20 cellular contexts compared by ENCODE assay signal in the genomic region with DNA sequence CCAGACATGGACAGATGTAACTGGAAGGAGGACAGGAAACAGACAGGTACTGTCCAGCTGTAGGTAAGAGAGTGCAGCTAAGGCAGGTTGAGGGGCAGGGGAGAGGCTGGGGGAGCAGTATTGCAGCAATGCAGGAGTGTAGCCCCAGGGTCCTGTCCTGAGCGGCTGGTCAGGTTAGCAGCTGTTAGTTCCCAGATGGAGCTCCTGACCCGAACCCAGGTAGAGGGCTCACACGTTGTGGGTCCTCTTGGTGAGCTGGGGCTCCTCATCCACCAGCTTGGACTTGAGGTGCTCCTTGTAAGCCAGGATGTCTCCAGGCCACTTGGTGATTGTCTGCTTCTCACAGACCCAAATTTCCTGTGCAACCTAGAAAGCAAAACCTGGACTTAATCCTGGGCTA. TPM values are rescaled to one million over a fixed set of nuclear protein-coding genes. Genes with fewer than 3 reads are reported as not detected.
DNase-seq lines count a peak whose midpoint lies in the region; ATAC-seq, FAIRE-seq and TF ChIP-seq lines count a peak whose summit lies in the region.
"Had no signal": no experiment of that assay in that cellular context is flagged by ENCODE, and none has a peak within 500 bp of the region (broad histone marks: within the 10 kb centered on the region; RNA-seq: fewer than 3 reads in every experiment).

No MANE protein-coding gene starts in this region.

- intact Hi-C loops in K562 (cut with micrococcal nuclease), result no loop called here
- intact Hi-C loops in posterior vena cava (cut with DNase I), result loop anchor here in 1 of 2 donors (10.0 kb wide), 1 partner anchor 79 kb away; no protein-coding TSS in a partner anchor
- intact Hi-C loops in activated CD8-positive, alpha-beta T cell treated with anti-CD3 and anti-CD28 coated beads for 36 hours (cut with micrococcal nuclease), result no loop called here

- H3K36me3 ChIP-seq in K562 (ENCODE audit: control insufficient read depth, insufficient read depth, low read length), result peaks cover 69% of the 10 kb centered on the region

- H2AFZ ChIP-seq in K562 (ENCODE audit: low read depth, low read length), result no peak overlapping the region
- H2AFZ ChIP-seq: GM23248 had no signal

- peak overlapping the region in 1 of 2 experiments; percentile 8; a peak in 1 of 4 replicates for H3K9ac ChIP-seq in K562 (ENCODE audit: insufficient read depth in 1 of 2, low read depth in 2 of 2, low read length in 2 of 2)
- H3K9ac ChIP-seq: GM23248 had no signal

- no peak for DNase-seq in T-helper 17 cell
- no peak for DNase-seq in K562 (ENCODE audit: extremely low read depth in 1 of 4, low spot score in 3 of 4)
- DNase-seq in posterior vena cava (ENCODE audit: low spot score), result peak; percentile 75
- no peak for DNase-seq in stimulated activated naive B cell treated with anti-CD40 and anti-IgM and Interleukin-4, amounts not matched to agents 10 μg/mL and 1 μg/mL and 100 μg/mL, for 72 hours
- no peak for DNase-seq in NCI-H1694 (lab: John Stamatoyannopoulos, UW)
- DNase-seq in activated CD8-positive, alpha-beta T cell treated with anti-CD3 and anti-CD28 coated beads for 36 hours, result no peak
- DNase-seq: C1 segment of cervical spinal cord; Caco-2; CD4-positive, alpha-beta memory T cell; DMS153; DND-41; GM23248; H7; HCEC 1CT had no signal

- no peaks in the 10 kb centered on the region for H3K27me3 ChIP-seq in K562 (ENCODE audit: control insufficient read depth in 2 of 2, insufficient read depth in 2 of 2, low read length in 2 of 2)

- in situ Hi-C loops in K562 (cut with MboI), result no loop called here

- no peaks in the 10 kb centered on the region for H3K9me3 Mint-ChIP-seq in stimulated activated naive B cell treated with anti-CD40 and anti-IgM and Interleukin-4, amounts not matched to agents 10 μg/mL and 1 μg/mL and 100 μg/mL, for 72 hours
- no peaks in the 10 kb centered on the region for H3K9me3 Mint-ChIP-seq in activated CD8-positive, alpha-beta T cell treated with anti-CD3 and anti-CD28 coated beads for 36 hours

- H3K9me1 ChIP-seq in K562 (ENCODE audit: control insufficient read depth, insufficient read depth, low read length), result no peaks in the 10 kb centered on the region

- no peak for TF ChIP-seq EP300 in K562 (IDR thresholded peaks at IDR 0.05; ENCODE audit: low read length)

- TSS peak; percentile 26 for BruUV-seq in K562 (replicated peaks; lab: Mats Ljungman, UMichigan)

- H3K9me3 ChIP-seq in T-helper 17 cell (ENCODE audit: control insufficient read depth, low read length, poor library complexity, severe bottlenecking) (no peaks in the 10 kb centered on the region), K562 (replicated peaks; ENCODE audit: control insufficient read depth, insufficient read depth, low read depth, low read length) (no peaks in the 10 kb centered on the region)
- H3K9me3 ChIP-seq: Caco-2 had no signal

- no peak overlapping the region for H3K4me2 ChIP-seq in K562 (ENCODE audit: insufficient read depth, low read length)

- H3K27ac ChIP-seq in K562 (ENCODE audit: extremely low read depth, low read depth, low read length), result no peak overlapping the region
- H3K27ac ChIP-seq: GM23248 had no signal

- no peak for TF ChIP-seq CTCF in K562 (IDR thresholded peaks at IDR 0.05 in 2 of 3, conservative IDR thresholded peaks at IDR 0.05 in 1 of 3; ENCODE audit: insufficient read depth in 2 of 3, low read depth in 1 of 3, low read length in 3 of 3)
- no peak for TF ChIP-seq CTCF in activated CD8-positive, alpha-beta T cell treated with anti-CD3 and anti-CD28 coated beads for 36 hours (IDR thresholded peaks at IDR 0.05)

- no peak for FAIRE-seq in K562 (lab: Jason Lieb, UNC)
- FAIRE-seq: G401.6, GM19239, H1 had no signal

- H3K79me2 ChIP-seq in K562 (ENCODE audit: control insufficient read depth, insufficient read depth, low read length), result no peaks in the 10 kb centered on the region

- no peak overlapping the region for H3K4me3 ChIP-seq in K562
- H3K4me3 ChIP-seq: GM23248 had no signal

- no peaks in the 10 kb centered on the region; a peak in 1 of 5 replicates for H3K4me1 ChIP-seq in K562 (replicated peaks in 1 of 2; ENCODE audit: control insufficient read depth in 2 of 2, insufficient read depth in 2 of 2, low read length in 2 of 2)
- H3K4me1 ChIP-seq: Caco-2 had no signal

- ATAC-seq in T-helper 17 cell, result no peak
- no peak for ATAC-seq in K562
- no peak for ATAC-seq in stimulated activated naive B cell treated with anti-CD40 and anti-IgM and Interleukin-4, amounts not matched to agents 10 μg/mL and 1 μg/mL and 100 μg/mL, for 72 hours (replicated peaks)
- ATAC-seq in activated CD8-positive, alpha-beta T cell treated with anti-CD3 and anti-CD28 coated beads for 36 hours, result no peak

- WGBS in K562 (ENCODE audit: insufficient coverage, low coverage, missing lambda C conversion rate), result 86% methylated on average over 3 of the region's 3 CpGs

- H3K27ac Mint-ChIP-seq in T-helper 17 cell, result peak overlapping the region; percentile 41
- no peak overlapping the region for H3K27ac Mint-ChIP-seq in stimulated activated naive B cell treated with anti-CD40 and anti-IgM and Interleukin-4, amounts not matched to agents 10 μg/mL and 1 μg/mL and 100 μg/mL, for 72 hours
- H3K27ac Mint-ChIP-seq in activated CD8-positive, alpha-beta T cell treated with anti-CD3 and anti-CD28 coated beads for 36 hours, result no peak overlapping the region

- H3K27me3 Mint-ChIP-seq in T-helper 17 cell, result no peaks in the 10 kb centered on the region
- no peaks in the 10 kb centered on the region for H3K27me3 Mint-ChIP-seq in stimulated activated naive B cell treated with anti-CD40 and anti-IgM and Interleukin-4, amounts not matched to agents 10 μg/mL and 1 μg/mL and 100 μg/mL, for 72 hours
- H3K27me3 Mint-ChIP-seq in activated CD8-positive, alpha-beta T cell treated with anti-CD3 and anti-CD28 coated beads for 36 hours, result no peaks in the 10 kb centered on the region
- H3K27me3 Mint-ChIP-seq: CD4-positive, alpha-beta memory T cell had no signal

- TF ChIP-seq POLR2A in K562 (conservative IDR thresholded peaks at IDR 0.05), result no peak

- no peak overlapping the region for H3K4me3 Mint-ChIP-seq in T-helper 17 cell
- H3K4me3 Mint-ChIP-seq in stimulated activated naive B cell treated with anti-CD40 and anti-IgM and Interleukin-4, amounts not matched to agents 10 μg/mL and 1 μg/mL and 100 μg/mL, for 72 hours, result no peak overlapping the region
- H3K4me3 Mint-ChIP-seq in activated CD8-positive, alpha-beta T cell treated with anti-CD3 and anti-CD28 coated beads for 36 hours, result no peak overlapping the region
- H3K4me3 Mint-ChIP-seq: CD4-positive, alpha-beta memory T cell had no signal

- peaks cover 6% of the 10 kb centered on the region for H3K36me3 Mint-ChIP-seq in T-helper 17 cell (ENCODE audit: low read depth)
- peaks cover 42 to 58% of the 10 kb centered on the region in 2 donors for H3K36me3 Mint-ChIP-seq in stimulated activated naive B cell treated with anti-CD40 and anti-IgM and Interleukin-4, amounts not matched to agents 10 μg/mL and 1 μg/mL and 100 μg/mL, for 72 hours
- H3K36me3 Mint-ChIP-seq in activated CD8-positive, alpha-beta T cell treated with anti-CD3 and anti-CD28 coated beads for 36 hours (ENCODE audit: low read depth), result peaks cover 42% of the 10 kb centered on the region

- peaks cover 16% of the 10 kb centered on the region; the same call in 1 of the 2 replicates for H4K20me1 ChIP-seq in K562 (replicated peaks; ENCODE audit: control insufficient read depth, insufficient read depth, low read length)

- TF ChIP-seq RAD21 in K562 (CRISPR knock-in tag; conservative IDR thresholded peaks at IDR 0.05 in 1 of 2, IDR thresholded peaks at IDR 0.05 in 1 of 2), result no peak

- CTCF ChIA-PET in K562 (lab: Yijun Ruan, JAX; ENCODE audit: low intra/inter-chr PET ratio), result no interaction called here
- CTCF ChIA-PET in activated CD8-positive, alpha-beta T cell treated with anti-CD3 and anti-CD28 coated beads for 36 hours (lab: Charles Lee), result interaction anchor here (1.0 to 1.5 kb wide), 3 partner anchors 12 to 90 kb away, joined by 3 to 6 read pairs (median 4); no protein-coding TSS in a partner anchor

- POLR2A ChIA-PET in K562 (lab: Yijun Ruan, JAX), result interaction anchor here (0.5 to 4.9 kb wide), 8 partner anchors 8 to 291 kb away, joined by 3 to 30 read pairs (median 6); partner anchors contain the start of genes ABCF2 and CHPF2
- POLR2A ChIA-PET in activated CD8-positive, alpha-beta T cell treated with anti-CD3 and anti-CD28 coated beads for 36 hours (lab: Charles Lee), result interaction anchor here (1.4 to 2.4 kb wide), 3 partner anchors 9 to 13 kb away, joined by 3 to 9 read pairs (median 4); partner anchors contain the start of gene ABCF2

- peaks cover 21% of the 10 kb centered on the region for H3K4me1 Mint-ChIP-seq in T-helper 17 cell
- peaks cover 0 to under 1% of the 10 kb centered on the region in 2 donors for H3K4me1 Mint-ChIP-seq in stimulated activated naive B cell treated with anti-CD40 and anti-IgM and Interleukin-4, amounts not matched to agents 10 μg/mL and 1 μg/mL and 100 μg/mL, for 72 hours
- no peaks in the 10 kb centered on the region for H3K4me1 Mint-ChIP-seq in activated CD8-positive, alpha-beta T cell treated with anti-CD3 and anti-CD28 coated beads for 36 hours (ENCODE audit: low read depth)

RNA-seq across cellular contexts. Expression of gene H2BK1, which starts 3.5 kb away (rescaled TPM):
- total RNA-seq in T-helper 17 cell (1 to 10 TPM; 1.0 to 4.1 TPM), K562 (2014; rRNA removed) (not detected in 2 replicates), K562 (2014; rRNA removed; fragmentation: Illumina TruSeq; extraction: Trizol) (not detected in 2 replicates), K562 (2015; rRNA removed; fragmentation: Illumina TruSeq; extraction: Trizol) (not detected in 2 replicates), K562 (2021) (not detected in 2 replicates), posterior vena cava (1 to 10 TPM in 1 of 2 donors, not detected in 1; 1.1 TPM)
- total RNA-seq in K562 (2011; cell fraction: chromatin; rRNA removed; ENCODE audit: low replicate concordance), result 1.00 TPM in 1 of 2 replicates, not detected in the other
- total RNA-seq in K562 (2011; cell fraction: nucleolus; rRNA removed), result 1.6 and 4.0 TPM in 2 replicates
- 1.2 TPM in 1 of 2 replicates, not detected in the other for total RNA-seq in K562 (2011; cell fraction: nucleoplasm; rRNA removed)
- polyA plus RNA-seq in K562 (2011; rRNA removed) (not detected in 2 replicates), K562 (2014; fragmentation: Illumina TruSeq; extraction: Trizol) (not detected in 2 replicates), K562 (2014; fragmentation: Nextera tagmentation; extraction: Ambion mirVana) (not detected), K562 (2014; rRNA removed) (not detected in 2 replicates)
- polyA plus RNA-seq in K562 (2011; cell fraction: cytosol; rRNA removed), result not detected in 2 replicates
- polyA plus RNA-seq in K562 (2011; cell fraction: nucleus; rRNA removed), result 0.53 TPM in 1 of 2 replicates, not detected in the other
- not detected in 2 replicates for polyA plus RNA-seq in K562 (2012)
- not detected in 2 replicates for polyA minus RNA-seq in K562 (2011; rRNA and poly(A)+ RNA removed)
- polyA minus RNA-seq in K562 (2011; cell fraction: cytosol; rRNA and poly(A)+ RNA removed), result not detected in 2 replicates
- polyA minus RNA-seq in K562 (2011; cell fraction: nucleus; rRNA and poly(A)+ RNA removed), result not detected in 2 replicates
- total RNA-seq in activated CD8-positive, alpha-beta T cell treated with anti-CD3 and anti-CD28 coated beads for 36 hours, result not detected
- total RNA-seq: A172, A673, Caco-2, GM23248, H1, H7 had no signal
- polyA plus RNA-seq: BJ; CD4-positive, alpha-beta memory T cell; GM23248; H1 had no signal

RNA-seq across cellular contexts. Expression of gene ABCF2, which starts 13.2 kb away (rescaled TPM):
- total RNA-seq in T-helper 17 cell, result 10 to 100 TPM; 24.2 to 26.7 TPM
- total RNA-seq in K562 (2011; cell fraction: chromatin; rRNA removed; ENCODE audit: low replicate concordance), result 65.4 and 103 TPM in 2 replicates
- total RNA-seq in K562 (2011; cell fraction: nucleolus; rRNA removed), result 49.7 and 54.7 TPM in 2 replicates
- 43.1 and 48.4 TPM in 2 replicates for total RNA-seq in K562 (2011; cell fraction: nucleoplasm; rRNA removed)
- total RNA-seq in K562 (2014; rRNA removed), result 117 and 145 TPM in 2 replicates
- total RNA-seq in K562 (2014; rRNA removed; fragmentation: Illumina TruSeq; extraction: Trizol), result 79.5 and 110 TPM in 2 replicates
- 113 TPM in 2 replicates for total RNA-seq in K562 (2015; rRNA removed; fragmentation: Illumina TruSeq; extraction: Trizol)
- 122 and 129 TPM in 2 replicates for total RNA-seq in K562 (2021)
- polyA plus RNA-seq in K562 (2011; rRNA removed), result 43.1 and 62.1 TPM in 2 replicates
- polyA plus RNA-seq in K562 (2011; cell fraction: cytosol; rRNA removed), result 54.5 and 89.8 TPM in 2 replicates
- polyA plus RNA-seq in K562 (2011; cell fraction: nucleus; rRNA removed), result 36.6 and 65.1 TPM in 2 replicates
- 64.0 and 75.1 TPM in 2 replicates for polyA plus RNA-seq in K562 (2012)
- polyA plus RNA-seq in K562 (2014; fragmentation: Illumina TruSeq; extraction: Trizol), result 165 and 177 TPM in 2 replicates
- polyA plus RNA-seq in K562 (2014; fragmentation: Nextera tagmentation; extraction: Ambion mirVana), result 100 to 1,000 TPM; 103 to 224 TPM
- 88.2 and 97.5 TPM in 2 replicates for polyA plus RNA-seq in K562 (2014; rRNA removed)
- 49.7 and 116 TPM in 2 replicates for polyA minus RNA-seq in K562 (2011; rRNA and poly(A)+ RNA removed)
- polyA minus RNA-seq in K562 (2011; cell fraction: cytosol; rRNA and poly(A)+ RNA removed), result 23.5 and 52.3 TPM in 2 replicates
- polyA minus RNA-seq in K562 (2011; cell fraction: nucleus; rRNA and poly(A)+ RNA removed), result 17.1 and 26.5 TPM in 2 replicates
- 10 to 100 TPM; 24.4 to 27.4 TPM for total RNA-seq in posterior vena cava
- total RNA-seq in activated CD8-positive, alpha-beta T cell treated with anti-CD3 and anti-CD28 coated beads for 36 hours, result 10 to 100 TPM; 48.1 to 56.2 TPM

RNA-seq across cellular contexts. Expression of gene CHPF2, which starts 18.5 kb away (rescaled TPM):
- total RNA-seq in T-helper 17 cell (10 to 100 TPM; 39.4 to 41.6 TPM), K562 (2014; rRNA removed) (18.8 and 21.4 TPM in 2 replicates), K562 (2014; rRNA removed; fragmentation: Illumina TruSeq; extraction: Trizol) (6.1 and 7.1 TPM in 2 replicates), K562 (2015; rRNA removed; fragmentation: Illumina TruSeq; extraction: Trizol) (12.0 and 13.1 TPM in 2 replicates), K562 (2021) (29.7 and 32.8 TPM in 2 replicates), posterior vena cava (10 to 100 TPM; 37.5 to 40.7 TPM)
- 109 and 238 TPM in 2 replicates for total RNA-seq in K562 (2011; cell fraction: chromatin; rRNA removed; ENCODE audit: low replicate concordance)
- 182 and 210 TPM in 2 replicates for total RNA-seq in K562 (2011; cell fraction: nucleolus; rRNA removed)
- total RNA-seq in K562 (2011; cell fraction: nucleoplasm; rRNA removed), result 98.1 and 129 TPM in 2 replicates
- polyA plus RNA-seq in K562 (2011; rRNA removed) (10.5 and 14.3 TPM in 2 replicates), K562 (2014; fragmentation: Illumina TruSeq; extraction: Trizol) (8.4 and 10.8 TPM in 2 replicates), K562 (2014; fragmentation: Nextera tagmentation; extraction: Ambion mirVana) (under 1 TPM; 0.08 to 0.24 TPM), K562 (2014; rRNA removed) (17.8 and 18.3 TPM in 2 replicates)
- 10.5 and 18.5 TPM in 2 replicates for polyA plus RNA-seq in K562 (2011; cell fraction: cytosol; rRNA removed)
- 112 and 142 TPM in 2 replicates for polyA plus RNA-seq in K562 (2011; cell fraction: nucleus; rRNA removed)
- polyA plus RNA-seq in K562 (2012), result 13.7 and 35.4 TPM in 2 replicates
- polyA minus RNA-seq in K562 (2011; rRNA and poly(A)+ RNA removed), result 16.5 and 17.8 TPM in 2 replicates
- polyA minus RNA-seq in K562 (2011; cell fraction: cytosol; rRNA and poly(A)+ RNA removed), result 16.9 and 19.6 TPM in 2 replicates
- polyA minus RNA-seq in K562 (2011; cell fraction: nucleus; rRNA and poly(A)+ RNA removed), result 86.3 and 114 TPM in 2 replicates
- total RNA-seq in activated CD8-positive, alpha-beta T cell treated with anti-CD3 and anti-CD28 coated beads for 36 hours, result 10 to 100 TPM; 23.7 to 27.3 TPM

RNA-seq across cellular contexts. Expression of gene ASB10, which starts 26.8 kb away (rescaled TPM):
- total RNA-seq in T-helper 17 cell (not detected), K562 (2014; rRNA removed) (not detected in 2 replicates), K562 (2014; rRNA removed; fragmentation: Illumina TruSeq; extraction: Trizol) (not detected in 2 replicates), K562 (2015; rRNA removed; fragmentation: Illumina TruSeq; extraction: Trizol) (not detected in 2 replicates), K562 (2021) (not detected in 2 replicates), posterior vena cava (not detected)
- not detected in 2 replicates for total RNA-seq in K562 (2011; cell fraction: chromatin; rRNA removed; ENCODE audit: low replicate concordance)
- total RNA-seq in K562 (2011; cell fraction: nucleolus; rRNA removed), result not detected in 2 replicates
- not detected in 2 replicates for total RNA-seq in K562 (2011; cell fraction: nucleoplasm; rRNA removed)
- polyA plus RNA-seq in K562 (2011; rRNA removed) (not detected in 2 replicates), K562 (2014; fragmentation: Illumina TruSeq; extraction: Trizol) (not detected in 2 replicates), K562 (2014; fragmentation: Nextera tagmentation; extraction: Ambion mirVana) (not detected), K562 (2014; rRNA removed) (not detected in 2 replicates)
- polyA plus RNA-seq in K562 (2011; cell fraction: cytosol; rRNA removed), result not detected in 2 replicates
- not detected in 2 replicates for polyA plus RNA-seq in K562 (2011; cell fraction: nucleus; rRNA removed)
- polyA plus RNA-seq in K562 (2012), result not detected in 2 replicates
- polyA minus RNA-seq in K562 (2011; rRNA and poly(A)+ RNA removed), result not detected in 2 replicates
- polyA minus RNA-seq in K562 (2011; cell fraction: cytosol; rRNA and poly(A)+ RNA removed), result not detected in 2 replicates
- not detected in 2 replicates for polyA minus RNA-seq in K562 (2011; cell fraction: nucleus; rRNA and poly(A)+ RNA removed)
- total RNA-seq in activated CD8-positive, alpha-beta T cell treated with anti-CD3 and anti-CD28 coated beads for 36 hours, result not detected
- total RNA-seq: A172; A673; Caco-2; CD4-positive, alpha-beta memory T cell; GM23248; H1; H7 had no signal
- polyA plus RNA-seq: BJ; CD4-positive, alpha-beta memory T cell; GM23248; H1 had no signal

RNA-seq across cellular contexts. Expression of gene SMARCD3, which starts 34.7 kb away (rescaled TPM):
- 10 to 100 TPM in 1 of 2 donors, 1 to 10 TPM in 1; 9.8 to 10.7 TPM for total RNA-seq in T-helper 17 cell
- 10.6 and 29.3 TPM in 2 replicates for total RNA-seq in K562 (2011; cell fraction: chromatin; rRNA removed; ENCODE audit: low replicate concordance)
- total RNA-seq in K562 (2011; cell fraction: nucleolus; rRNA removed), result 11.1 and 13.0 TPM in 2 replicates
- 9.4 and 19.5 TPM in 2 replicates for total RNA-seq in K562 (2011; cell fraction: nucleoplasm; rRNA removed)
- 2.2 and 2.9 TPM in 2 replicates for total RNA-seq in K562 (2014; rRNA removed)
- total RNA-seq in K562 (2014; rRNA removed; fragmentation: Illumina TruSeq; extraction: Trizol), result 1.2 and 1.3 TPM in 2 replicates
- total RNA-seq in K562 (2015; rRNA removed; fragmentation: Illumina TruSeq; extraction: Trizol), result 1.5 and 1.8 TPM in 2 replicates
- total RNA-seq in K562 (2021), result 2.3 and 3.6 TPM in 2 replicates
- 2.7 and 4.6 TPM in 2 replicates for polyA plus RNA-seq in K562 (2011; rRNA removed)
- polyA plus RNA-seq in K562 (2011; cell fraction: cytosol; rRNA removed), result 3.2 and 4.4 TPM in 2 replicates
- polyA plus RNA-seq in K562 (2011; cell fraction: nucleus; rRNA removed), result 26.3 and 28.4 TPM in 2 replicates
- 6.9 and 15.2 TPM in 2 replicates for polyA plus RNA-seq in K562 (2012)
- 1.9 and 2.6 TPM in 2 replicates for polyA plus RNA-seq in K562 (2014; fragmentation: Illumina TruSeq; extraction: Trizol)
- polyA plus RNA-seq in K562 (2014; fragmentation: Nextera tagmentation; extraction: Ambion mirVana), result under 1 TPM; 0.43 to 0.46 TPM
- 2.6 and 3.0 TPM in 2 replicates for polyA plus RNA-seq in K562 (2014; rRNA removed)
- 1.2 and 1.3 TPM in 2 replicates for polyA minus RNA-seq in K562 (2011; rRNA and poly(A)+ RNA removed)
- polyA minus RNA-seq in K562 (2011; cell fraction: cytosol; rRNA and poly(A)+ RNA removed), result 1.9 and 2.6 TPM in 2 replicates
- polyA minus RNA-seq in K562 (2011; cell fraction: nucleus; rRNA and poly(A)+ RNA removed), result 3.0 and 3.2 TPM in 2 replicates
- total RNA-seq in posterior vena cava, result 10 to 100 TPM; 45.8 to 68.4 TPM
- total RNA-seq in activated CD8-positive, alpha-beta T cell treated with anti-CD3 and anti-CD28 coated beads for 36 hours, result 1 to 10 TPM; 8.2 to 8.9 TPM
